9 cellular contexts compared by ENCODE assay signal in the genomic region with DNA sequence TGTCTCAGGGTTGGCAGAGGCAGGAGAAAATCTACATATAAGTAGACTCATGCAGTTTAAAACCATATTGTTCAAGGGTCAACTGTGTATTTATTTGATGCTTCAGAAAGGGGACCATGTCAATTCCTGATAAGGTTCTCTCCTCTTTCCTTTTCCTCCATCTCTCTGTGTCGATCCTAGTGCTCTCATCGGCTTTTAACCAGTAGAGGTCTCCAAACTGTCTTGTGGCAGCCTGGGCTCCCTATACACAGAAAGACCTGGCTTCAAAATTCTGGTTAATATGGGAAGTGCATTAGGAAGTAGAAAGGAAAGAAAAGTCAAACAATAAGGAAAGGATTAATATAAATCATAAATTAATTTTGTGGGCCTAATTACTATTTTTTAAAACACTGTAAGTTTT.
DNase-seq lines count a peak whose midpoint lies in the region; ATAC-seq and TF ChIP-seq lines count a peak whose summit lies in the region.
"Had no signal": no experiment of that assay in that cellular context is flagged by ENCODE, and none has a peak within 500 bp of the region (broad histone marks: within the 10 kb centered on the region; RNA-seq: fewer than 3 reads in every experiment).

No MANE protein-coding gene starts in this region.

- no peaks in the 10 kb centered on the region for H3K27me3 Mint-ChIP-seq in activated naive CD8-positive, alpha-beta T cell treated with anti-CD3 and anti-CD28 coated beads, Interleukin-2, amount 50 U/mL, for 24 hours
- H3K27me3 Mint-ChIP-seq: B cell had no signal

- H3K36me3 Mint-ChIP-seq in activated naive CD8-positive, alpha-beta T cell treated with anti-CD3 and anti-CD28 coated beads, Interleukin-2, amount 50 U/mL, for 24 hours (ENCODE audit: low read depth) = no peaks in the 10 kb centered on the region

- no peak overlapping the region for H3K27ac Mint-ChIP-seq in activated naive CD8-positive, alpha-beta T cell treated with anti-CD3 and anti-CD28 coated beads, Interleukin-2, amount 50 U/mL, for 24 hours
- H3K27ac Mint-ChIP-seq: B cell had no signal

- H3K4me3 Mint-ChIP-seq in activated naive CD8-positive, alpha-beta T cell treated with anti-CD3 and anti-CD28 coated beads, Interleukin-2, amount 50 U/mL, for 24 hours = no peak overlapping the region
- H3K4me3 Mint-ChIP-seq: B cell had no signal

- DNase-seq in NCI-H2227 (lab: John Stamatoyannopoulos, UW; ENCODE audit: unreplicated experiment) (peak; percentile 19), NCI-H2227 treated with DMSO at 0.1 percent for 48 hours (lab: John Stamatoyannopoulos, UW) (no peak), NCI-H748 treated with DMSO at 0.1 percent for 48 hours (lab: John Stamatoyannopoulos, UW) (peak; percentile 13), epithelial cell of proximal tubule (ENCODE audit: low read depth) (no peak), sciatic nerve (ENCODE audit: low spot score) (no peak), NCI-H2029 treated with DMSO at 0.1 percent for 48 hours (lab: John Stamatoyannopoulos, UW) (no peak)
- DNase-seq in activated CD8-positive, alpha-beta memory T cell treated with anti-CD3 and anti-CD28 coated beads, Interleukin-2, amount 50 U/mL, for 4 hours = no peak
- DNase-seq in activated naive CD8-positive, alpha-beta T cell treated with anti-CD3 and anti-CD28 coated beads, Interleukin-2, amount 50 U/mL, for 24 hours = no peak

- intact Hi-C loops in sciatic nerve (cut with DNase I) = no loop called here

- no peaks in the 10 kb centered on the region for H3K4me1 Mint-ChIP-seq in activated naive CD8-positive, alpha-beta T cell treated with anti-CD3 and anti-CD28 coated beads, Interleukin-2, amount 50 U/mL, for 24 hours

- TF ChIP-seq CTCF in epithelial cell of proximal tubule (conservative IDR thresholded peaks at IDR 0.05; ENCODE audit: low read depth, low read length) = peak; percentile 70

- peak; percentile 75 for ATAC-seq in sciatic nerve
- no peak for ATAC-seq in activated naive CD8-positive, alpha-beta T cell treated with anti-CD3 and anti-CD28 coated beads, Interleukin-2, amount 50 U/mL, for 24 hours

- H3K4me3 ChIP-seq in epithelial cell of proximal tubule (ENCODE audit: low read depth, low read length) = no peak overlapping the region

- H3K9me3 Mint-ChIP-seq in activated naive CD8-positive, alpha-beta T cell treated with anti-CD3 and anti-CD28 coated beads, Interleukin-2, amount 50 U/mL, for 24 hours = peaks cover 5% of the 10 kb centered on the region

Comparison
In these comparisons a context has a peak if more than half of its experiments do, and no peak if none do; other contexts are left out.
1. DNase-seq: peak in NCI-H2227 (single experiment) and NCI-H748 treated with DMSO at 0.1 percent for 48 hours (single experiment); none in NCI-H2227 treated with DMSO at 0.1 percent for 48 hours (single experiment), epithelial cell of proximal tubule (single experiment), sciatic nerve (single experiment), activated CD8-positive, alpha-beta memory T cell treated with anti-CD3 and anti-CD28 coated beads, Interleukin-2, amount 50 U/mL, for 4 hours (single experiment), activated naive CD8-positive, alpha-beta T cell treated with anti-CD3 and anti-CD28 coated beads, Interleukin-2, amount 50 U/mL, for 24 hours (single experiment) and NCI-H2029 treated with DMSO at 0.1 percent for 48 hours (single experiment).